ENCODE assay signal across 9 cellular contexts in genomic region chr3:40452057-40452456, GRCh38. TPM values are rescaled to one million over a fixed set of nuclear protein-coding genes. Genes with fewer than 3 reads are reported as not detected.
DNase-seq lines count a peak whose midpoint lies in the region; ATAC-seq and TF ChIP-seq lines count a peak whose summit lies in the region.
"Had no signal": no experiment of that assay in that cellular context is flagged by ENCODE, and none has a peak within 500 bp of the region (broad histone marks: within the 10 kb centered on the region; RNA-seq: fewer than 3 reads in every experiment).

No MANE protein-coding gene starts in this region.

- H3K36me3 Mint-ChIP-seq in activated CD8-positive, alpha-beta T cell treated with anti-CD3 and anti-CD28 coated beads for 36 hours (ENCODE audit: low read depth), result peaks cover 5% of the 10 kb centered on the region
- H3K36me3 Mint-ChIP-seq in stimulated activated memory B cell treated with anti-CD40 and anti-IgM and Interleukin-4, amounts not matched to agents 10 μg/mL and 1 μg/mL and 100 μg/mL, for 72 hours, result peaks cover 15% of the 10 kb centered on the region

- H3K27ac ChIP-seq in HL-60 (replicated peaks) (peak overlapping the region; percentile 78), iPS-18a (ENCODE audit: low read length) (no peak overlapping the region)

- peak overlapping the region; percentile 93 for H3K27ac Mint-ChIP-seq in activated CD8-positive, alpha-beta T cell treated with anti-CD3 and anti-CD28 coated beads for 36 hours
- peak overlapping the region; percentile 89 for H3K27ac Mint-ChIP-seq in stimulated activated memory B cell treated with anti-CD40 and anti-IgM and Interleukin-4, amounts not matched to agents 10 μg/mL and 1 μg/mL and 100 μg/mL, for 72 hours

- no peak for TF ChIP-seq CTCF in HL-60 (IDR thresholded peaks at IDR 0.05; ENCODE audit: insufficient read depth, low read length)
- TF ChIP-seq CTCF in activated CD8-positive, alpha-beta T cell treated with anti-CD3 and anti-CD28 coated beads for 36 hours (IDR thresholded peaks at IDR 0.05), result no peak

- no peak for ATAC-seq in activated CD8-positive, alpha-beta T cell treated with anti-CD3 and anti-CD28 coated beads for 36 hours
- ATAC-seq in stimulated activated memory B cell treated with anti-CD40 and anti-IgM and Interleukin-4, amounts not matched to agents 10 μg/mL and 1 μg/mL and 100 μg/mL, for 72 hours, result no peak
- ATAC-seq in HG03439 (IDR thresholded peaks at IDR 0.05; ENCODE audit: unreplicated experiment) (no peak), HG03280 (IDR thresholded peaks at IDR 0.05; ENCODE audit: unreplicated experiment) (no peak)

- H3K36me3 ChIP-seq in iPS-18a (ENCODE audit: control insufficient read depth, low read depth, low read length), result no peaks in the 10 kb centered on the region

- no peaks in the 10 kb centered on the region for H3K27me3 Mint-ChIP-seq in activated CD8-positive, alpha-beta T cell treated with anti-CD3 and anti-CD28 coated beads for 36 hours
- no peaks in the 10 kb centered on the region for H3K27me3 Mint-ChIP-seq in stimulated activated memory B cell treated with anti-CD40 and anti-IgM and Interleukin-4, amounts not matched to agents 10 μg/mL and 1 μg/mL and 100 μg/mL, for 72 hours

- DNase-seq in HL-60 (ENCODE audit: low read depth in 1 of 2, low spot score in 1 of 2), result no peak
- no peak for DNase-seq in activated CD8-positive, alpha-beta T cell treated with anti-CD3 and anti-CD28 coated beads for 36 hours
- DNase-seq in activated CD4-positive, CD25-positive, alpha-beta regulatory T cell treated with anti-CD3 and anti-CD28 coated beads, Interleukin-2, amount 50 U/mL, for 72 hours, result no peak
- DNase-seq: NCI-H526 treated with DMSO at 0.1 percent for 48 hours; stimulated activated CD4-positive, alpha-beta T cell treated with anti-CD3 and anti-CD28 coated beads, Interleukin-2, amount 100 ng/mL, for 48 hours had no signal

- POLR2A ChIA-PET in activated CD8-positive, alpha-beta T cell treated with anti-CD3 and anti-CD28 coated beads for 36 hours (lab: Charles Lee), result interaction anchor here (0.7 to 3.6 kb wide), 9 partner anchors 8 to 1045 kb away, joined by 3 to 38 read pairs (median 4); partner anchors contain the start of genes CTNNB1, RPSA, ZNF619 and ZNF621

- no peaks in the 10 kb centered on the region for H3K9me3 ChIP-seq in iPS-18a (ENCODE audit: control insufficient read depth, low read depth, low read length)

- H3K9ac ChIP-seq in iPS-18a (ENCODE audit: low read length), result peak overlapping the region; percentile 71

- peak overlapping the region; percentile 94 for H3K4me3 Mint-ChIP-seq in activated CD8-positive, alpha-beta T cell treated with anti-CD3 and anti-CD28 coated beads for 36 hours
- H3K4me3 Mint-ChIP-seq in stimulated activated memory B cell treated with anti-CD40 and anti-IgM and Interleukin-4, amounts not matched to agents 10 μg/mL and 1 μg/mL and 100 μg/mL, for 72 hours, result peak overlapping the region; percentile 96

- no peaks in the 10 kb centered on the region for H3K27me3 ChIP-seq in HL-60 (ENCODE audit: insufficient read depth, poor library complexity, severe bottlenecking)
- no peaks in the 10 kb centered on the region for H3K27me3 ChIP-seq in iPS-18a (ENCODE audit: control insufficient read depth, insufficient read depth, low read length)

- H3K4me1 Mint-ChIP-seq in activated CD8-positive, alpha-beta T cell treated with anti-CD3 and anti-CD28 coated beads for 36 hours (ENCODE audit: low read depth), result peaks cover 33% of the 10 kb centered on the region
- H3K4me1 Mint-ChIP-seq in stimulated activated memory B cell treated with anti-CD40 and anti-IgM and Interleukin-4, amounts not matched to agents 10 μg/mL and 1 μg/mL and 100 μg/mL, for 72 hours, result peaks cover 25% of the 10 kb centered on the region

- no peaks in the 10 kb centered on the region for H3K9me3 Mint-ChIP-seq in activated CD8-positive, alpha-beta T cell treated with anti-CD3 and anti-CD28 coated beads for 36 hours
- peaks cover 3% of the 10 kb centered on the region for H3K9me3 Mint-ChIP-seq in stimulated activated memory B cell treated with anti-CD40 and anti-IgM and Interleukin-4, amounts not matched to agents 10 μg/mL and 1 μg/mL and 100 μg/mL, for 72 hours

- CTCF ChIA-PET in activated CD8-positive, alpha-beta T cell treated with anti-CD3 and anti-CD28 coated beads for 36 hours (lab: Charles Lee), result interaction anchor here (3.0 kb wide), 1 partner anchor 123 kb away, joined by 13 read pairs; no protein-coding TSS in a partner anchor

- intact Hi-C loops in activated CD8-positive, alpha-beta T cell treated with anti-CD3 and anti-CD28 coated beads for 36 hours (cut with micrococcal nuclease), result loop anchor here (5.0 kb wide), 1 partner anchor 115 kb away; no protein-coding TSS in a partner anchor

- H3K4me1 ChIP-seq in iPS-18a (ENCODE audit: control insufficient read depth, low read depth, low read length), result no peaks in the 10 kb centered on the region

- peak overlapping the region; percentile 86 for H3K4me3 ChIP-seq in HL-60 (replicated peaks; ENCODE audit: insufficient read depth, low read length)
- peak overlapping the region; percentile 66 for H3K4me3 ChIP-seq in iPS-18a (ENCODE audit: low read length)

RNA-seq across cellular contexts. Expression of gene RPL14, which starts 5.1 kb away (rescaled TPM):
- 1,000 to 10,000 TPM; 3,410 to 3,594 TPM for total RNA-seq in activated CD8-positive, alpha-beta T cell treated with anti-CD3 and anti-CD28 coated beads for 36 hours

RNA-seq across cellular contexts. Expression of gene ZNF619, which starts 24.9 kb away (rescaled TPM):
- total RNA-seq in activated CD8-positive, alpha-beta T cell treated with anti-CD3 and anti-CD28 coated beads for 36 hours, result 1 to 10 TPM; 5.7 to 6.3 TPM

RNA-seq across cellular contexts. Expression of gene ZNF620, which starts 53.8 kb away (rescaled TPM):
- total RNA-seq in activated CD8-positive, alpha-beta T cell treated with anti-CD3 and anti-CD28 coated beads for 36 hours, result 1 to 10 TPM; 2.5 to 3.6 TPM
